In genomic region chr16:78183886-78184553, GRCh38 we compare ENCODE assay signal across 9 cellular contexts.
A peak's percentile ranks its signal among the peaks of the same experiment; 100 is the strongest.
DNase-seq lines count a peak whose midpoint lies in the region; ATAC-seq and TF ChIP-seq lines count a peak whose summit lies in the region.
"Had no signal": no experiment of that assay in that cellular context is flagged by ENCODE, and none has a peak within 500 bp of the region (broad histone marks: within the 10 kb centered on the region; RNA-seq: fewer than 3 reads in every experiment).

No MANE protein-coding gene starts in this region.

- no peak overlapping the region for H3K14ac ChIP-seq in mesenchymal stem cell (ENCODE audit: low read length in 2 of 2)

- no peak overlapping the region for H2AFZ ChIP-seq in mesenchymal stem cell (ENCODE audit: low read depth, low read length)

- peak overlapping the region; percentile 62 for H3K9ac ChIP-seq in mesenchymal stem cell (ENCODE audit: low read length)

- H3K36me3 ChIP-seq in mesenchymal stem cell (ENCODE audit: control insufficient read depth in 1 of 2, insufficient read depth in 2 of 2, low read depth in 1 of 2, low read length in 2 of 2) (no peaks in the 10 kb centered on the region), psoas muscle (ENCODE audit: insufficient read depth in 1 of 2, low read depth in 1 of 2) (no peaks in the 10 kb centered on the region), heart right ventricle (no peaks in the 10 kb centered on the region)

- peak overlapping the region; percentile 63 to 97 for H3K18ac ChIP-seq in mesenchymal stem cell (ENCODE audit: low read depth in 1 of 2, low read length in 2 of 2)

- H3K27ac ChIP-seq in C4-2B (peak overlapping the region; percentile 10), mesenchymal stem cell (ENCODE audit: low read length, poor library complexity, severe bottlenecking) (peak overlapping the region; percentile 34), psoas muscle (no peak overlapping the region), heart right ventricle (no peak overlapping the region)

- no peak for TF ChIP-seq CTCF in C4-2B (conservative IDR thresholded peaks at IDR 0.05)
- no peak for TF ChIP-seq CTCF in psoas muscle (IDR thresholded peaks at IDR 0.05)
- no peak for TF ChIP-seq CTCF in heart right ventricle (IDR thresholded peaks at IDR 0.05)

- H2AK5ac ChIP-seq in mesenchymal stem cell (ENCODE audit: low read length, severe bottlenecking), result no peak overlapping the region

- peak overlapping the region; percentile 42 for H2BK120ac ChIP-seq in mesenchymal stem cell (ENCODE audit: low read depth, low read length)

- no peak overlapping the region for H2BK5ac ChIP-seq in mesenchymal stem cell (ENCODE audit: low read depth, low read length, poor library complexity, severe bottlenecking)

- peak overlapping the region; percentile 34 to 69 for H3K4ac ChIP-seq in mesenchymal stem cell (ENCODE audit: low read depth in 1 of 2, low read length in 2 of 2)

- peak; percentile 53 to 81 for DNase-seq in NCI-H2081 (lab: John Stamatoyannopoulos, UW)
- DNase-seq in astrocyte of the hippocampus (ENCODE audit: low read depth, low spot score), result peak; percentile 45
- peak; percentile 20 for DNase-seq in mesenchymal stem cell
- DNase-seq in GM19238 (ENCODE audit: insufficient read length, low spot score), result no peak
- DNase-seq in psoas muscle, result no peak
- no peak for DNase-seq in posterior vena cava (ENCODE audit: low spot score)
- no peak for DNase-seq in heart right ventricle

- intact Hi-C loops in psoas muscle (cut with DNase I) (no loop called here), posterior vena cava (cut with DNase I) (no loop called here), heart right ventricle (cut with DNase I) (no loop called here)

- ATAC-seq in psoas muscle (no peak), heart right ventricle (no peak)
- ATAC-seq: activated T-helper 17 cell treated with anti-CD3 and anti-CD28 coated beads, Interleukin-2, amount 50 U/mL, for 72 hours had no signal

- peak overlapping the region; percentile 77 for H4K91ac ChIP-seq in mesenchymal stem cell (ENCODE audit: low read length)

- peak overlapping the region in 1 of 2 experiments; percentile 43 for H3K4me3 ChIP-seq in mesenchymal stem cell (ENCODE audit: insufficient read depth in 1 of 2, low read depth in 1 of 2, low read length in 2 of 2)
- H3K4me3 ChIP-seq in psoas muscle, result no peak overlapping the region
- H3K4me3 ChIP-seq in heart right ventricle, result no peak overlapping the region

- H3K4me2 ChIP-seq in mesenchymal stem cell (ENCODE audit: low read length, poor library complexity, severe bottlenecking), result peak overlapping the region; percentile 59

- H2BK15ac ChIP-seq in mesenchymal stem cell (ENCODE audit: low read depth, poor library complexity, severe bottlenecking), result no peak overlapping the region

- no peaks in the 10 kb centered on the region for H3K27me3 ChIP-seq in mesenchymal stem cell (ENCODE audit: control insufficient read depth in 1 of 2, insufficient read depth in 1 of 2, low read length in 2 of 2)
- H3K27me3 ChIP-seq in psoas muscle (ENCODE audit: insufficient read depth in 3 of 3, low read length in 2 of 3), result no peaks in the 10 kb centered on the region
- no peaks in the 10 kb centered on the region for H3K27me3 ChIP-seq in heart right ventricle

- peaks cover 10% of the 10 kb centered on the region for H3K4me1 ChIP-seq in mesenchymal stem cell (ENCODE audit: control insufficient read depth, insufficient read depth, low read depth, low read length)
- H3K4me1 ChIP-seq in psoas muscle, result no peaks in the 10 kb centered on the region
- H3K4me1 ChIP-seq in heart right ventricle, result no peaks in the 10 kb centered on the region

- H3K79me1 ChIP-seq in mesenchymal stem cell (replicated peaks; ENCODE audit: low read length, poor library complexity, severe bottlenecking), result peaks cover 2% of the 10 kb centered on the region

- WGBS in mesenchymal stem cell, result 81% methylated on average over 7 of the region's 13 CpGs
- 63 to 74% (median 69%) methylated on average over 13 of the region's 13 CpGs for WGBS in psoas muscle, 3 donors
- 65 to 72% methylated on average over 13 of the region's 13 CpGs for WGBS in heart right ventricle, 2 donors

- peak overlapping the region; percentile 44 to 98 for H2BK12ac ChIP-seq in mesenchymal stem cell (ENCODE audit: low read length in 2 of 2)

- no peak overlapping the region for H3K23ac ChIP-seq in mesenchymal stem cell (ENCODE audit: low read length in 2 of 2)

- peak overlapping the region; percentile 75 for H4K8ac ChIP-seq in mesenchymal stem cell (ENCODE audit: low read length)

- no peaks in the 10 kb centered on the region for H3K9me3 ChIP-seq in mesenchymal stem cell (ENCODE audit: control insufficient read depth, low read length)
- no peaks in the 10 kb centered on the region for H3K9me3 ChIP-seq in psoas muscle
- no peaks in the 10 kb centered on the region for H3K9me3 ChIP-seq in heart right ventricle

Comparison
In these comparisons a context has a peak if more than half of its experiments do, and no peak if none do; other contexts are left out.
1. H3K27ac ChIP-seq: peak in C4-2B (single experiment) and mesenchymal stem cell (single experiment); none in psoas muscle (single experiment) and heart right ventricle (0 of 10).
2. DNase-seq: peak in NCI-H2081 (2 of 2), astrocyte of the hippocampus (single experiment) and mesenchymal stem cell (single experiment); none in GM19238 (single experiment), psoas muscle (0 of 2), posterior vena cava (single experiment) and heart right ventricle (0 of 2).